ENCODE assay signal across 8 cellular contexts in the genomic region with DNA sequence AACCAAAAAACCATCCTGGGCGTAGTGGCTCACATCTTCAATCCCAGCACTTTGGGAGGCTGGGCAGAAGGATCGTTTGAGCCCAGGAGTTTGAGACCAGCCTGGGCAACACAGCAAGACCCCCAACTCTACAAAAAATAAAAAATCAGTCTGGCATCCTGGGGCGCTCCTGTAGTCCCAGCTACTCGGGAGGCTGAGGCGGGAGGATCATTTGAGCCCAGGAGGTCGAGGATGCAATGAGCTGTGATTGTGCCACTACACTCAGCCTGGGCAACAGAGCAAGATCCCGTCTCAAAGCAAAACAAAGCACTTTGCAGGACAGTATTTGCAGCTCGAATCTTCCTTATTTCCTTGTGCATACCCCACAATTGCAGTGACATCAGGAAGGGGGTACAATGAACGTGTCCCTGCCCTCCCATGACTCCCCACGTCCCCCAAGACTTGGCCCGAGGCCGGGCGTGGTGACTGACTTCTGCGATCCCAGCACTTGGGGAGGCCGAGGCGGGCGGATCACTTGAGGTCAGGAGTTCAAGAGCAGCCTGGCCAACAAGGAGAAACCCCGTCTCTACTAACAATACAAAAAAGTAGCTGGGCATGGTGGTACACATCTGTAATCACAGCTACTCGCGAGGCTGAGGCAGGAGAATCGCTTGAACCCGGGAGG. TPM values are rescaled to one million over a fixed set of nuclear protein-coding genes. Genes with fewer than 3 reads are reported as not detected.
DNase-seq lines count a peak whose midpoint lies in the region; ATAC-seq and TF ChIP-seq lines count a peak whose summit lies in the region.

No MANE protein-coding gene starts in this region.

- H3K9me3 ChIP-seq in adrenal gland (replicated peaks in 1 of 3) = no peaks in the 10 kb centered on the region
- H3K9me3 ChIP-seq in liver (ENCODE audit: control insufficient read depth in 4 of 4, low read length in 3 of 4) = no peaks in the 10 kb centered on the region
- H3K9me3 ChIP-seq in thoracic aorta = no peaks in the 10 kb centered on the region

- no peaks in the 10 kb centered on the region for H3K27me3 Mint-ChIP-seq in activated CD4-positive, alpha-beta T cell treated with anti-CD3 and anti-CD28 coated beads for 36 hours

- H3K4me1 ChIP-seq in adrenal gland (replicated peaks in 1 of 2) (peaks cover 9 to 20% of the 10 kb centered on the region in 2 donors), liver (ENCODE audit: control insufficient read depth in 4 of 4, insufficient read depth in 4 of 4, low read length in 3 of 4) (peaks cover 7 to 16% (median 12%) of the 10 kb centered on the region in 4 donors), thoracic aorta (ENCODE audit: control insufficient read depth in 1 of 2, low read depth in 2 of 2) (peaks cover 13 to 24% of the 10 kb centered on the region in 2 donors)

- H3K9ac ChIP-seq in liver (ENCODE audit: low read depth in 1 of 2, low read length in 2 of 2) = peak overlapping the region; percentile 59 to 99

- intact Hi-C loops in activated CD4-positive, alpha-beta T cell treated with anti-CD3 and anti-CD28 coated beads for 36 hours (cut with DNase I, micrococcal nuclease) = loop anchor here (1.0 to 5.0 kb wide), 4 partner anchors 216 to 797 kb away; a partner anchor contains a TSS
- intact Hi-C loops in adrenal gland (cut with DNase I) = loop anchor here in 1 of 2 donors (5.0 kb wide), 1 partner anchor 116 kb away; no protein-coding TSS in a partner anchor

- TF ChIP-seq CTCF in adrenal gland (IDR thresholded peaks at IDR 0.05) = no peak
- TF ChIP-seq CTCF in liver (IDR thresholded peaks at IDR 0.05; ENCODE audit: low read depth, low read length, missing input control) = no peak
- no peak for TF ChIP-seq CTCF in thoracic aorta (IDR thresholded peaks at IDR 0.05)

- no peaks in the 10 kb centered on the region for H3K27me3 ChIP-seq in adrenal gland
- no peaks in the 10 kb centered on the region for H3K27me3 ChIP-seq in liver (ENCODE audit: control insufficient read depth in 4 of 4, insufficient read depth in 4 of 4, low read length in 3 of 4)
- no peaks in the 10 kb centered on the region for H3K27me3 ChIP-seq in thoracic aorta (replicated peaks; ENCODE audit: insufficient read depth)

- no peaks in the 10 kb centered on the region for H3K9me3 Mint-ChIP-seq in activated CD4-positive, alpha-beta T cell treated with anti-CD3 and anti-CD28 coated beads for 36 hours (ENCODE audit: low read depth)

- POLR2A ChIA-PET in activated CD4-positive, alpha-beta T cell treated with anti-CD3 and anti-CD28 coated beads for 36 hours (lab: Charles Lee) = no interaction called here

- no peak for ATAC-seq in activated CD4-positive, alpha-beta T cell treated with anti-CD3 and anti-CD28 coated beads for 36 hours
- ATAC-seq in thoracic aorta (ENCODE audit: insufficient number of reproducible peaks, low FRiP score, low read depth) = no peak

- H3K27ac Mint-ChIP-seq in activated CD4-positive, alpha-beta T cell treated with anti-CD3 and anti-CD28 coated beads for 36 hours = peak overlapping the region; percentile 92

- peak overlapping the region; percentile 95 for H3K4me3 Mint-ChIP-seq in activated CD4-positive, alpha-beta T cell treated with anti-CD3 and anti-CD28 coated beads for 36 hours

- H3K4me3 ChIP-seq in adrenal gland (peak overlapping the region in 3 of 4 donors; percentile 88 to 98 (median 96)), liver (ENCODE audit: low read depth in 1 of 3, low read length in 3 of 3) (peak overlapping the region; percentile 76 to 99 (median 93)), thoracic aorta (peak overlapping the region; percentile 100)

- no peak for TF ChIP-seq RAD21 in liver (IDR thresholded peaks at IDR 0.05)

- DNase-seq in activated CD4-positive, alpha-beta T cell treated with anti-CD3 and anti-CD28 coated beads for 36 hours = no peak
- no peak for DNase-seq in activated CD4-positive, alpha-beta T cell treated with anti-CD3 and anti-CD28 coated beads, Interleukin-2, amount 50 U/mL, for 4 hours
- DNase-seq in adrenal gland = no peak
- DNase-seq in thoracic aorta (ENCODE audit: low spot score) = no peak
- no peak for DNase-seq in activated gamma-delta T cell (lab: John Stamatoyannopoulos, UW)
- no peak for DNase-seq in stimulated activated CD4-positive, alpha-beta T cell treated with anti-CD3 and anti-CD28 coated beads, Interleukin-2, amount 100 ng/mL, for 24 hours
- DNase-seq in DMS79 treated with DMSO at 0.1 percent for 48 hours (lab: John Stamatoyannopoulos, UW) = no peak

- peak overlapping the region in 2 of 5 donors; percentile 60 to 73 for H3K27ac ChIP-seq in adrenal gland
- H3K27ac ChIP-seq in liver (ENCODE audit: low read depth in 1 of 2, low read length in 2 of 2) = no peak overlapping the region
- peak overlapping the region in 1 of 2 donors; percentile 53 for H3K27ac ChIP-seq in thoracic aorta

- peaks cover 0 to 4% of the 10 kb centered on the region in 2 donors for H3K36me3 ChIP-seq in adrenal gland (replicated peaks in 1 of 2)
- peaks cover 0 to under 1% (median 0%) of the 10 kb centered on the region in 4 donors for H3K36me3 ChIP-seq in liver (ENCODE audit: control insufficient read depth in 4 of 4, insufficient read depth in 3 of 4, low read depth in 1 of 4, low read length in 3 of 4)
- H3K36me3 ChIP-seq in thoracic aorta = peaks cover 3% of the 10 kb centered on the region

- CTCF ChIA-PET in activated CD4-positive, alpha-beta T cell treated with anti-CD3 and anti-CD28 coated beads for 36 hours (lab: Charles Lee) = interaction anchor here (0.5 to 8.5 kb wide), 7 partner anchors 15 to 1972 kb away, joined by 3 to 244 read pairs (median 4); a partner anchor contains a TSS

- H3K36me3 Mint-ChIP-seq in activated CD4-positive, alpha-beta T cell treated with anti-CD3 and anti-CD28 coated beads for 36 hours (ENCODE audit: low read depth) = peaks cover 8% of the 10 kb centered on the region

- no peak for TF ChIP-seq POLR2A in adrenal gland (IDR thresholded peaks at IDR 0.05)

- H3K4me1 Mint-ChIP-seq in activated CD4-positive, alpha-beta T cell treated with anti-CD3 and anti-CD28 coated beads for 36 hours = peaks cover 36% of the 10 kb centered on the region

- WGBS in adrenal gland, 4 donors = 22 to 53% (median 37%) methylated on average over 16 to 22 of the region's 22 CpGs
- 41% methylated on average over 22 of the region's 22 CpGs for WGBS in liver

TF ChIP-seq in liver, 16 proteins besides CTCF, POLR2A, EP300 and RAD21 (continues in another document):
- TF ChIP-seq, protein P1, sequence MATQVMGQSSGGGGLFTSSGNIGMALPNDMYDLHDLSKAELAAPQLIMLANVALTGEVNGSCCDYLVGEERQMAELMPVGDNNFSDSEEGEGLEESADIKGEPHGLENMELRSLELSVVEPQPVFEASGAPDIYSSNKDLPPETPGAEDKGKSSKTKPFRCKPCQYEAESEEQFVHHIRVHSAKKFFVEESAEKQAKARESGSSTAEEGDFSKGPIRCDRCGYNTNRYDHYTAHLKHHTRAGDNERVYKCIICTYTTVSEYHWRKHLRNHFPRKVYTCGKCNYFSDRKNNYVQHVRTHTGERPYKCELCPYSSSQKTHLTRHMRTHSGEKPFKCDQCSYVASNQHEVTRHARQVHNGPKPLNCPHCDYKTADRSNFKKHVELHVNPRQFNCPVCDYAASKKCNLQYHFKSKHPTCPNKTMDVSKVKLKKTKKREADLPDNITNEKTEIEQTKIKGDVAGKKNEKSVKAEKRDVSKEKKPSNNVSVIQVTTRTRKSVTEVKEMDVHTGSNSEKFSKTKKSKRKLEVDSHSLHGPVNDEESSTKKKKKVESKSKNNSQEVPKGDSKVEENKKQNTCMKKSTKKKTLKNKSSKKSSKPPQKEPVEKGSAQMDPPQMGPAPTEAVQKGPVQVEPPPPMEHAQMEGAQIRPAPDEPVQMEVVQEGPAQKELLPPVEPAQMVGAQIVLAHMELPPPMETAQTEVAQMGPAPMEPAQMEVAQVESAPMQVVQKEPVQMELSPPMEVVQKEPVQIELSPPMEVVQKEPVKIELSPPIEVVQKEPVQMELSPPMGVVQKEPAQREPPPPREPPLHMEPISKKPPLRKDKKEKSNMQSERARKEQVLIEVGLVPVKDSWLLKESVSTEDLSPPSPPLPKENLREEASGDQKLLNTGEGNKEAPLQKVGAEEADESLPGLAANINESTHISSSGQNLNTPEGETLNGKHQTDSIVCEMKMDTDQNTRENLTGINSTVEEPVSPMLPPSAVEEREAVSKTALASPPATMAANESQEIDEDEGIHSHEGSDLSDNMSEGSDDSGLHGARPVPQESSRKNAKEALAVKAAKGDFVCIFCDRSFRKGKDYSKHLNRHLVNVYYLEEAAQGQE (IDR thresholded peaks at IDR 0.05) = no peak
- TF ChIP-seq GABPA (IDR thresholded peaks at IDR 0.05 in 1 of 2, conservative IDR thresholded peaks at IDR 0.05 in 1 of 2) (no peak), EGR1 (IDR thresholded peaks at IDR 0.05; ENCODE audit: low read depth in 2 of 2) (no peak), JUND (IDR thresholded peaks at IDR 0.05) (no peak), HNF4A (conservative IDR thresholded peaks at IDR 0.05) (no peak), SP1 (IDR thresholded peaks at IDR 0.05) (no peak), HNF4G (IDR thresholded peaks at IDR 0.05) (no peak), FOXA1 (IDR thresholded peaks at IDR 0.05) (no peak), NR2F2 (IDR thresholded peaks at IDR 0.05) (no peak)

RNA-seq across cellular contexts. Expression of a gene that starts 0.9 kb away (rescaled TPM):
- total RNA-seq in activated CD4-positive, alpha-beta T cell treated with anti-CD3 and anti-CD28 coated beads for 36 hours = 100 to 1,000 TPM; 112 to 121 TPM
- total RNA-seq in adrenal gland (100 to 1,000 TPM; 170 to 658 (median 300) TPM), liver (100 to 1,000 TPM; 110 to 222 TPM), thoracic aorta (100 to 1,000 TPM; 179 to 251 TPM)
- polyA plus RNA-seq in adrenal gland (100 to 1,000 TPM in 2 of 3 donors, 10 to 100 TPM in 1; 19.1 to 848 (median 637) TPM), liver (100 to 1,000 TPM; 282 to 293 TPM)

RNA-seq across cellular contexts. Expression of a gene that starts 11.9 kb away (rescaled TPM):
- 1 to 10 TPM; 2.4 to 2.5 TPM for total RNA-seq in activated CD4-positive, alpha-beta T cell treated with anti-CD3 and anti-CD28 coated beads for 36 hours
- total RNA-seq in adrenal gland = not detected
- under 1 TPM in 2 of 3 donors, not detected in 1; 0.03 to 0.16 TPM for polyA plus RNA-seq in adrenal gland
- total RNA-seq in liver = under 1 TPM in 1 of 2 donors, not detected in 1; 0.28 TPM
- polyA plus RNA-seq in liver = under 1 TPM in 1 of 2 donors, not detected in 1; 0.22 TPM
- not detected for total RNA-seq in thoracic aorta

RNA-seq across cellular contexts. Expression of a gene that starts 41.6 kb away (rescaled TPM):
- total RNA-seq in activated CD4-positive, alpha-beta T cell treated with anti-CD3 and anti-CD28 coated beads for 36 hours = 100 to 1,000 TPM; 106 to 145 TPM
- total RNA-seq in adrenal gland (100 to 1,000 TPM; 142 to 282 (median 212) TPM), liver (10 to 100 TPM; 26.4 to 35.3 TPM), thoracic aorta (10 to 100 TPM; 35.6 to 37.6 TPM)
- polyA plus RNA-seq in adrenal gland (100 to 1,000 TPM; 212 to 610 (median 550) TPM), liver (100 to 1,000 TPM in 1 of 2 donors, 10 to 100 TPM in 1; 86.3 to 157 TPM)

RNA-seq across cellular contexts. Expression of a gene that starts 52.8 kb away (rescaled TPM):
- total RNA-seq in activated CD4-positive, alpha-beta T cell treated with anti-CD3 and anti-CD28 coated beads for 36 hours = 10 to 100 TPM; 69.3 to 72.6 TPM
- 100 to 1,000 TPM in 6 of 8 donors, 10 to 100 TPM in 2; 86.9 to 208 (median 123) TPM for total RNA-seq in adrenal gland
- polyA plus RNA-seq in adrenal gland = 100 to 1,000 TPM in 1 of 3 donors, 10 to 100 TPM in 2; 42.5 to 192 (median 45.5) TPM
- total RNA-seq in liver = 10 to 100 TPM; 32.5 to 43.0 TPM
- polyA plus RNA-seq in liver = 10 to 100 TPM; 29.4 to 36.5 TPM
- total RNA-seq in thoracic aorta = 10 to 100 TPM; 50.1 to 50.6 TPM
